In the genomic region with DNA sequence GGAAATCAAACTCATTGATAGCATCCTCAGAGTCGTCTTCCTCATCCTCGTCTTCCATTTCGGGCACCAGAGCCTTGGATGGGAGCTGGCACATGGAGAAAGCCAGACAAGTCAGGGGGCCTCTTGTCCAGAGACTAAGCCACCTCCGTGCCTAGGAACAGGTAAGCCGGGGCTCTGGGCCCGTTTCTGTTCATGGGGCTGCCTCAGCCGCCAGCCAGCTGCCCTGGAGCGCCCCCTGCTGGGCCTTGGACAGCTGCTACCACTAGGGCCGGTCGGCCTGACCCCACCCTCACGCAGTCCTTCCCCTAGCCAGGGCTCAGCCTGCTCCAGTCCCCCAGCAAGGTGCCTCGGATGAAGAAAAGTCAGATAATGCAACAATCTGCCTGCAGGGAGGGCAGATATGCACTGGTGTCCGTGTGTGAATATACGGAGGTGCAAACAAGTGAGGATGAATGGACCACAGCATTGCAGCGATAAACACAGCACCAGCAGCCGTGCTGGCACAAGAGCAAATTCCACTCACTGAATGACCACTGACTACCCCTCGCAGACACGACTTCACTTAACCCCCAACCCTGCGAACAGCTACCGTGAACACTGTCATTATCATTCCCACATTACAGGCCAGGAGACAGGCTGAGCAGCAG, we compare ENCODE assay signal across 8 cellular contexts. TPM values are rescaled to one million over a fixed set of nuclear protein-coding genes. Genes with fewer than 3 reads are reported as not detected.
DNase-seq lines count a peak whose midpoint lies in the region; ATAC-seq and TF ChIP-seq lines count a peak whose summit lies in the region.

No MANE protein-coding gene starts in this region.

- H3K4me2 ChIP-seq in OCI-LY7 (ENCODE audit: low read length): no peak overlapping the region
- no peak overlapping the region for H3K4me2 ChIP-seq in osteoblast (ENCODE audit: insufficient read depth, low read length)

- intact Hi-C loops in OCI-LY7 (cut with micrococcal nuclease; ENCODE audit: unreplicated experiment): loop anchor here (1.0 kb wide), 1 partner anchor 25 kb away; no protein-coding TSS in a partner anchor

- H3K36me3 ChIP-seq in OCI-LY7 (ENCODE audit: insufficient read depth, low read length) (peaks cover 97% of the 10 kb centered on the region), osteoblast (ENCODE audit: insufficient read depth, low read length) (peaks cover 81% of the 10 kb centered on the region), thoracic aorta (peaks cover 77% of the 10 kb centered on the region)

- ATAC-seq in thoracic aorta (ENCODE audit: insufficient number of reproducible peaks, low FRiP score, low read depth): no peak

- DNase-seq in NK-92 treated with Interleukin-12 subunit alpha and Interleukin-12 subunit beta, amount 100 ng/mL, for 24 hours (lab: John Stamatoyannopoulos, UW): peak; percentile 34
- DNase-seq in NK-92 (lab: John Stamatoyannopoulos, UW; ENCODE audit: unreplicated experiment) (no peak), OCI-LY7 (ENCODE audit: low spot score) (peak; percentile 78), activated T-helper 1 cell treated with Interleukin-2 at 50 U/mL for 16 hours (ENCODE audit: low read depth) (peak; percentile 75), fibroblast of peridontal ligament (ENCODE audit: extremely low read depth) (peak; percentile 35), osteoblast (ENCODE audit: insufficient read length, low spot score, missing footprints) (peak; percentile 98), thoracic aorta (ENCODE audit: low spot score) (no peak), NCI-H1694 treated with DMSO at 0.1 percent for 48 hours (lab: John Stamatoyannopoulos, UW) (no peak)

- H4K20me1 ChIP-seq in OCI-LY7 (ENCODE audit: insufficient read depth, low read length) (0 out of 2 replicates have a peak, but pooled peaks cover 4% of the 10 kb centered on the region), osteoblast (ENCODE audit: insufficient read depth, low read length) (peaks cover 75% of the 10 kb centered on the region)

- H3K79me2 ChIP-seq in OCI-LY7 (ENCODE audit: insufficient read depth, low read depth, low read length): no peaks in the 10 kb centered on the region
- H3K79me2 ChIP-seq in osteoblast (ENCODE audit: insufficient read depth, low read length): peaks cover 68% of the 10 kb centered on the region

- BruUV-seq in OCI-LY7 (replicated peaks; lab: Mats Ljungman, UMichigan): no TSS peak

- H3K4me3 ChIP-seq in OCI-LY7 (ENCODE audit: low read depth, low read length, poor library complexity, severe bottlenecking) (no peak overlapping the region), osteoblast (ENCODE audit: insufficient read depth, low read length) (no peak overlapping the region), thoracic aorta (no peak overlapping the region)

- CTCF ChIA-PET in OCI-LY7 (lab: Charles Lee; ENCODE audit: unreplicated experiment): interaction anchor here (1.3 kb wide), 1 partner anchor 25 kb away, joined by 8 read pairs; no protein-coding TSS in a partner anchor

- no peaks in the 10 kb centered on the region for H3K27me3 ChIP-seq in osteoblast (ENCODE audit: insufficient read depth, low read length)
- H3K27me3 ChIP-seq in thoracic aorta (replicated peaks; ENCODE audit: insufficient read depth): no peaks in the 10 kb centered on the region

- H3K27ac ChIP-seq in OCI-LY7 (ENCODE audit: low read depth, low read length, poor library complexity, severe bottlenecking) (no peak overlapping the region), osteoblast (ENCODE audit: low read depth, low read length) (no peak overlapping the region), thoracic aorta (no peak overlapping the region)

- H3K9me3 ChIP-seq in OCI-LY7 (ENCODE audit: low read length) (no peaks in the 10 kb centered on the region), osteoblast (ENCODE audit: low read depth, low read length) (no peaks in the 10 kb centered on the region), thoracic aorta (no peaks in the 10 kb centered on the region)

- no peaks in the 10 kb centered on the region for H3K9me2 ChIP-seq in OCI-LY7 (ENCODE audit: insufficient read depth, low read length)

- H2AFZ ChIP-seq in OCI-LY7 (ENCODE audit: low read length) (no peak overlapping the region), osteoblast (ENCODE audit: low read length) (no peak overlapping the region)

- POLR2A ChIA-PET in OCI-LY7 (lab: Charles Lee): no interaction called here

- TF ChIP-seq CTCF in OCI-LY7 (conservative IDR thresholded peaks at IDR 0.05; ENCODE audit: low read length) (peak; percentile 97), osteoblast (IDR thresholded peaks at IDR 0.05; ENCODE audit: extremely low read depth, low read depth, low read length) (peak; percentile 89), thoracic aorta (IDR thresholded peaks at IDR 0.05) (peak; percentile 91)

- H3K4me1 ChIP-seq in OCI-LY7 (ENCODE audit: insufficient read depth, low read length, poor library complexity, severe bottlenecking) (no peaks in the 10 kb centered on the region), osteoblast (ENCODE audit: insufficient read depth, low read length) (peaks cover 29% of the 10 kb centered on the region), thoracic aorta (ENCODE audit: control insufficient read depth in 1 of 2, low read depth in 2 of 2) (peaks cover 0 to 10% of the 10 kb centered on the region in 2 donors)

RNA-seq across cellular contexts. Expression of a gene that starts 11.9 kb away (rescaled TPM):
- 30.5 and 34.3 TPM in 2 replicates for total RNA-seq in OCI-LY7 (2014; rRNA removed; shearing (Covaris generic))
- 89.2 and 101 TPM in 2 replicates for total RNA-seq in OCI-LY7 (2022)
- 9.0 and 9.4 TPM in 2 replicates for total RNA-seq in osteoblast
- 10 to 100 TPM; 21.4 to 53.6 TPM for total RNA-seq in thoracic aorta

RNA-seq across cellular contexts. Expression of a gene that starts 17.0 kb away (rescaled TPM):
- 15.5 and 24.6 TPM in 2 replicates for total RNA-seq in OCI-LY7 (2014; rRNA removed; shearing (Covaris generic))
- total RNA-seq in OCI-LY7 (2022) (18.9 and 26.6 TPM in 2 replicates), osteoblast (18.0 and 18.5 TPM in 2 replicates), thoracic aorta (10 to 100 TPM; 20.6 to 99.2 TPM)

RNA-seq across cellular contexts. Expression of a gene that starts 17.4 kb away (rescaled TPM):
- total RNA-seq in OCI-LY7 (2014; rRNA removed; shearing (Covaris generic)): 77.8 and 115 TPM in 2 replicates
- total RNA-seq in OCI-LY7 (2022): 68.0 and 77.3 TPM in 2 replicates
- 56.3 and 56.5 TPM in 2 replicates for total RNA-seq in osteoblast
- 10 to 100 TPM; 60.9 to 66.7 TPM for total RNA-seq in thoracic aorta

RNA-seq across cellular contexts. Expression of a gene that starts 59.6 kb away (rescaled TPM):
- total RNA-seq in OCI-LY7 (2014; rRNA removed; shearing (Covaris generic)): 111 and 145 TPM in 2 replicates
- 161 and 167 TPM in 2 replicates for total RNA-seq in OCI-LY7 (2022)
- 274 and 354 TPM in 2 replicates for total RNA-seq in osteoblast
- total RNA-seq in thoracic aorta: 10 to 100 TPM; 48.7 to 66.2 TPM

Comparison
In these comparisons a context has a peak if more than half of its experiments do, and no peak if none do; other contexts are left out.
1. DNase-seq: peak in NK-92 treated with Interleukin-12 subunit alpha and Interleukin-12 subunit beta, amount 100 ng/mL, for 24 hours (single experiment), OCI-LY7 (single experiment), activated T-helper 1 cell treated with Interleukin-2 at 50 U/mL for 16 hours (single experiment), fibroblast of peridontal ligament (single experiment) and osteoblast (single experiment); none in NK-92 (single experiment), thoracic aorta (single experiment) and NCI-H1694 treated with DMSO at 0.1 percent for 48 hours (single experiment).
2. Peak in every context shown above with its lines, with median percentiles within 50 percentile points of each other: CTCF ChIP-seq.